16 cellular contexts compared by ENCODE assay signal in genomic region chr1:182634306-182635072, GRCh38. TPM values are rescaled to one million over a fixed set of nuclear protein-coding genes. Genes with fewer than 3 reads are reported as not detected.
DNase-seq lines count a peak whose midpoint lies in the region; TF ChIP-seq lines count a peak whose summit lies in the region.
"Had no signal": no experiment of that assay in that cellular context is flagged by ENCODE, and none has a peak within 500 bp of the region (broad histone marks: within the 10 kb centered on the region; RNA-seq: fewer than 3 reads in every experiment).

No MANE protein-coding gene starts in this region.

- H3K4me2 ChIP-seq in neural progenitor cell: peak overlapping the region; percentile 12

- peak overlapping the region; percentile 46 for H3K27ac Mint-ChIP-seq in neural progenitor cell
- H3K27ac Mint-ChIP-seq: activated T-cell treated with anti-CD3 and anti-CD28 coated beads, Interleukin-2, amount 50 U/mL, for 24 hours had no signal

- H3K4me3 ChIP-seq in SJSA1: no peak overlapping the region
- H3K4me3 ChIP-seq in neural progenitor cell: no peak overlapping the region
- H3K4me3 ChIP-seq in colonic mucosa: no peak overlapping the region
- H3K4me3 ChIP-seq in tibial nerve: no peak overlapping the region
- H3K4me3 ChIP-seq: esophagus muscularis mucosa, left lung had no signal

- no peak for TF ChIP-seq EP300 in tibial nerve (IDR thresholded peaks at IDR 0.05)

- intact Hi-C loops in colonic mucosa (cut with DNase I): no loop called here

- 84 to 92% methylated on average over 9 of the region's 9 CpGs for WGBS in tibial nerve, 2 donors

- no peaks in the 10 kb centered on the region for H3K9me3 Mint-ChIP-seq in neural progenitor cell
- H3K9me3 Mint-ChIP-seq: activated T-cell treated with anti-CD3 and anti-CD28 coated beads, Interleukin-2, amount 50 U/mL, for 24 hours; CD4-positive, CD25-positive, alpha-beta regulatory T cell; natural killer cell treated with Interleukin-12 subunit alpha and Interleukin-12 subunit beta and Interleukin-15 and Interleukin-18, amount 100 ng/mL, for 72 hours; stimulated activated naive B cell treated with anti-CD40 and anti-IgM and Interleukin-4, amounts not matched to agents 10 μg/mL and 1 μg/mL and 100 μg/mL, for 72 hours had no signal

- peaks cover 55% of the 10 kb centered on the region for H3K4me1 Mint-ChIP-seq in neural progenitor cell

- no peaks in the 10 kb centered on the region for H3K79me2 ChIP-seq in neural progenitor cell (ENCODE audit: low read depth)

- peaks cover 15% of the 10 kb centered on the region for H3F3A ChIP-seq in neural progenitor cell (ENCODE audit: low read depth)

- H3K9ac ChIP-seq in neural progenitor cell: no peak overlapping the region
- no peak overlapping the region for H3K9ac ChIP-seq in colonic mucosa (ENCODE audit: low read depth in 2 of 2, low read length in 2 of 2)

- H3K4me3 Mint-ChIP-seq in neural progenitor cell: no peak overlapping the region
- H3K4me3 Mint-ChIP-seq: activated T-cell treated with anti-CD3 and anti-CD28 coated beads, Interleukin-2, amount 50 U/mL, for 24 hours; natural killer cell treated with Interleukin-12 subunit alpha and Interleukin-12 subunit beta and Interleukin-15 and Interleukin-18, amount 100 ng/mL, for 72 hours; stimulated activated naive B cell treated with anti-CD40 and anti-IgM and Interleukin-4, amounts not matched to agents 10 μg/mL and 1 μg/mL and 100 μg/mL, for 72 hours had no signal

- H3K36me3 Mint-ChIP-seq in neural progenitor cell: no peaks in the 10 kb centered on the region
- H3K36me3 Mint-ChIP-seq: CD4-positive, CD25-positive, alpha-beta regulatory T cell; natural killer cell treated with Interleukin-12 subunit alpha and Interleukin-12 subunit beta and Interleukin-15 and Interleukin-18, amount 100 ng/mL, for 72 hours; stimulated activated naive B cell treated with anti-CD40 and anti-IgM and Interleukin-4, amounts not matched to agents 10 μg/mL and 1 μg/mL and 100 μg/mL, for 72 hours had no signal

- peaks cover 8% of the 10 kb centered on the region for H3K27me3 Mint-ChIP-seq in neural progenitor cell (ENCODE audit: insufficient read depth, low read depth)

- TF ChIP-seq CTCF in neural progenitor cell (IDR thresholded peaks at IDR 0.05) (no peak), colonic mucosa (IDR thresholded peaks at IDR 0.05) (no peak), tibial nerve (IDR thresholded peaks at IDR 0.05) (no peak)

- H3K27ac ChIP-seq in SJSA1 (peak overlapping the region; percentile 61), neural progenitor cell (no peak overlapping the region), colonic mucosa (no peak overlapping the region), tibial nerve (no peak overlapping the region)
- H3K27ac ChIP-seq: esophagus muscularis mucosa, left lung had no signal

- H3K27me3 ChIP-seq in SJSA1 (replicated peaks): no peaks in the 10 kb centered on the region
- no peaks in the 10 kb centered on the region for H3K27me3 ChIP-seq in neural progenitor cell
- no peaks in the 10 kb centered on the region for H3K27me3 ChIP-seq in colonic mucosa
- H3K27me3 ChIP-seq in tibial nerve: no peaks in the 10 kb centered on the region
- H3K27me3 ChIP-seq: left lung had no signal

- no peaks in the 10 kb centered on the region for H4K20me1 ChIP-seq in neural progenitor cell (ENCODE audit: low read depth)

- H3K9me3 ChIP-seq in SJSA1 (replicated peaks) (no peaks in the 10 kb centered on the region), neural progenitor cell (ENCODE audit: low read depth) (no peaks in the 10 kb centered on the region), colonic mucosa (no peaks in the 10 kb centered on the region), tibial nerve (no peaks in the 10 kb centered on the region)
- H3K9me3 ChIP-seq: esophagus muscularis mucosa, left lung had no signal

- H3K36me3 ChIP-seq in SJSA1 (no peaks in the 10 kb centered on the region), neural progenitor cell (no peaks in the 10 kb centered on the region), colonic mucosa (no peaks in the 10 kb centered on the region), tibial nerve (no peaks in the 10 kb centered on the region)
- H3K36me3 ChIP-seq: esophagus muscularis mucosa, left lung had no signal

- DNase-seq in DMS53 (lab: John Stamatoyannopoulos, UW) (peak; percentile 70), NCI-H146 (lab: John Stamatoyannopoulos, UW) (peak; percentile 87), SJSA1 (ENCODE audit: low read depth in 1 of 2, low spot score in 2 of 2) (no peak), neural progenitor cell (ENCODE audit: low spot score) (no peak), colonic mucosa (no peak), tibial nerve (ENCODE audit: low spot score in 2 of 2) (no peak), middle frontal gyrus (ENCODE audit: extremely low spot score, low spot score) (no peak)
- DNase-seq: activated T-cell treated with anti-CD3 and anti-CD28 coated beads, Interleukin-2, amount 50 U/mL, for 24 hours; CD4-positive, CD25-positive, alpha-beta regulatory T cell; GDM1; left lung; stimulated activated CD4-positive, alpha-beta T cell treated with anti-CD3 and anti-CD28 coated beads, Interleukin-4, amount 100 ng/mL, for 4 hours; stimulated activated naive B cell treated with anti-CD40 and anti-IgM and Interleukin-4, amounts not matched to agents 10 μg/mL and 1 μg/mL and 100 μg/mL, for 72 hours; T-helper 2 cell had no signal

- no peak for TF ChIP-seq POLR2A in tibial nerve (IDR thresholded peaks at IDR 0.05)

- H3K4me1 ChIP-seq in SJSA1 (replicated peaks) (peaks cover 40% of the 10 kb centered on the region), neural progenitor cell (peaks cover 56% of the 10 kb centered on the region), colonic mucosa (no peaks in the 10 kb centered on the region), tibial nerve (peaks cover 0 to 5% (median 0%) of the 10 kb centered on the region in 4 donors)

- no peak overlapping the region for H2AFZ ChIP-seq in neural progenitor cell (replicated peaks)

RNA-seq across cellular contexts. Expression of gene RGS16, which starts 30.3 kb away (rescaled TPM):
- 5.0 and 5.7 TPM in 2 replicates for total RNA-seq in SJSA1 (2014; rRNA removed; shearing (Covaris generic))
- total RNA-seq in neural progenitor cell (ENCODE audit: low replicate concordance): 12.5 and 16.4 TPM in 2 replicates
- 1 to 10 TPM in 1 of 2 donors, under 1 TPM in 1; 0.77 to 1.6 TPM for total RNA-seq in colonic mucosa
- total RNA-seq in tibial nerve: 1 to 10 TPM in 3 of 4 donors, under 1 TPM in 1; 0.78 to 2.1 (median 1.2) TPM

RNA-seq across cellular contexts. Expression of gene RNASEL, which starts 45.4 kb away (rescaled TPM):
- 8.8 and 11.5 TPM in 2 replicates for total RNA-seq in SJSA1 (2014; rRNA removed; shearing (Covaris generic))
- total RNA-seq in neural progenitor cell (ENCODE audit: low replicate concordance) (3.6 and 6.2 TPM in 2 replicates), colonic mucosa (10 to 100 TPM; 16.2 to 19.5 TPM), tibial nerve (1 to 10 TPM; 7.3 to 9.8 (median 8.8) TPM)

RNA-seq across cellular contexts. Expression of gene RGS8, which starts 49.9 kb away (rescaled TPM):
- 0.37 TPM in 1 of 2 replicates, not detected in the other for total RNA-seq in SJSA1 (2014; rRNA removed; shearing (Covaris generic))
- 0.87 and 0.99 TPM in 2 replicates for total RNA-seq in neural progenitor cell (ENCODE audit: low replicate concordance)
- not detected for total RNA-seq in colonic mucosa
- total RNA-seq in tibial nerve: not detected
- total RNA-seq: CD4-positive, CD25-positive, alpha-beta regulatory T cell; natural killer cell treated with Interleukin-12 subunit alpha and Interleukin-12 subunit beta and Interleukin-15 and Interleukin-18, amount 100 ng/mL, for 72 hours had no signal

Comparison
In these comparisons a context has a peak if more than half of its experiments do, and no peak if none do; other contexts are left out.
1. DNase-seq: peak in DMS53 (single experiment) and NCI-H146 (single experiment); none in SJSA1 (0 of 2), neural progenitor cell (single experiment), colonic mucosa (single experiment), tibial nerve (0 of 2) and middle frontal gyrus (single experiment).